Comparison of ENCODE assay signal across 19 cellular contexts in genomic region chr4:81921757-81922159, GRCh38.
DNase-seq lines count a peak whose midpoint lies in the region; ATAC-seq and TF ChIP-seq lines count a peak whose summit lies in the region.
"Had no signal": no experiment of that assay in that cellular context is flagged by ENCODE, and none has a peak within 500 bp of the region (broad histone marks: within the 10 kb centered on the region; RNA-seq: fewer than 3 reads in every experiment).

No MANE protein-coding gene starts in this region.

- no peak overlapping the region for H3K4me3 ChIP-seq in A673 (ENCODE audit: low read depth, low read length, poor library complexity, severe bottlenecking)
- H3K4me3 ChIP-seq: mucosa of descending colon, tibial artery had no signal

- no TSS peak for BruUV-seq in A673 (replicated peaks; lab: Mats Ljungman, UMichigan)

- H3K9me3 ChIP-seq in A673 (ENCODE audit: low read depth, low read length, poor library complexity, severe bottlenecking), result no peaks in the 10 kb centered on the region
- H3K9me3 ChIP-seq: mucosa of descending colon, tibial artery had no signal

- H3K36me3 ChIP-seq in A673 (ENCODE audit: insufficient read depth, low read length, poor library complexity, severe bottlenecking), result no peaks in the 10 kb centered on the region
- H3K36me3 ChIP-seq: tibial artery had no signal

- CTCF ChIA-PET in A673 (lab: Charles Lee), result no interaction called here

- H3K4me1 ChIP-seq in A673 (ENCODE audit: insufficient read depth, low read length, poor library complexity, severe bottlenecking), result no peaks in the 10 kb centered on the region
- H3K4me1 ChIP-seq: tibial artery had no signal

- no peaks in the 10 kb centered on the region for H3K27me3 ChIP-seq in A673 (replicated peaks; ENCODE audit: insufficient read depth, low read depth, low read length, poor library complexity)
- H3K27me3 ChIP-seq: tibial artery had no signal

- intact Hi-C loops in A673 (cut with micrococcal nuclease; ENCODE audit: unreplicated experiment) (loop anchor here (5.0 kb wide), 1 partner anchor 454 kb away; no protein-coding TSS in a partner anchor), left ventricle myocardium superior (cut with micrococcal nuclease) (no loop called here)

- TF ChIP-seq CTCF in A673 (conservative IDR thresholded peaks at IDR 0.05; ENCODE audit: low read depth, low read length), result no peak

- ATAC-seq in GM19043 (IDR thresholded peaks at IDR 0.05; ENCODE audit: low read depth, unreplicated experiment) (peak; percentile 55), left ventricle myocardium superior (peak; percentile 90)
- ATAC-seq: mucosa of descending colon had no signal

- DNase-seq in A673 (ENCODE audit: low spot score) (peak; percentile 61), NCI-H2227 treated with DMSO at 0.1 percent for 48 hours (lab: John Stamatoyannopoulos, UW) (peak; percentile 3), left ventricle myocardium superior (peak; percentile 24), kidney glomerular epithelial cell (lab: John Stamatoyannopoulos, UW) (no peak)
- DNase-seq in stimulated activated CD4-positive, alpha-beta T cell treated with anti-CD3 and anti-CD28 coated beads, Interleukin-4, amount 100 ng/mL, for 4 hours, result no peak
- DNase-seq in activated naive CD4-positive, alpha-beta T cell treated with Interleukin-2 at 50 U/mL for 16 hours, result no peak
- no peak for DNase-seq in activated naive CD4-positive, alpha-beta T cell (lab: John Stamatoyannopoulos, UW)
- DNase-seq: ACHN; activated CD4-positive, alpha-beta T cell treated with anti-CD3 and anti-CD28 coated beads, Interleukin-2, amount 50 U/mL, for 48 hours; activated naive CD4-positive, alpha-beta T cell treated with anti-CD3 and anti-CD28 coated beads, Interleukin-2, amount 50 U/mL, for 16 hours; CD4-positive, alpha-beta T cell; DMS79 treated with DMSO at 0.1 percent for 48 hours; mucosa of descending colon; NCI-H1694; NCI-H510A; SHP77 treated with DMSO at 0.1 percent for 48 hours; stimulated activated naive CD4-positive, alpha-beta T cell; tibial artery had no signal

- no peak overlapping the region for H3K27ac ChIP-seq in A673 (ENCODE audit: low read depth, low read length, poor library complexity, severe bottlenecking)
- H3K27ac ChIP-seq: tibial artery had no signal

- POLR2A ChIA-PET in A673 (lab: Charles Lee; ENCODE audit: low non-redundant PET), result no interaction called here

Comparison
In these comparisons a context has a peak if more than half of its experiments do, and no peak if none do; other contexts are left out.
1. DNase-seq: peak in A673 (single experiment), NCI-H2227 treated with DMSO at 0.1 percent for 48 hours (single experiment) and left ventricle myocardium superior (single experiment); none in stimulated activated CD4-positive, alpha-beta T cell treated with anti-CD3 and anti-CD28 coated beads, Interleukin-4, amount 100 ng/mL, for 4 hours (0 of 2), activated naive CD4-positive, alpha-beta T cell treated with Interleukin-2 at 50 U/mL for 16 hours (single experiment), kidney glomerular epithelial cell (single experiment) and activated naive CD4-positive, alpha-beta T cell (0 of 4).